In the genomic region with DNA sequence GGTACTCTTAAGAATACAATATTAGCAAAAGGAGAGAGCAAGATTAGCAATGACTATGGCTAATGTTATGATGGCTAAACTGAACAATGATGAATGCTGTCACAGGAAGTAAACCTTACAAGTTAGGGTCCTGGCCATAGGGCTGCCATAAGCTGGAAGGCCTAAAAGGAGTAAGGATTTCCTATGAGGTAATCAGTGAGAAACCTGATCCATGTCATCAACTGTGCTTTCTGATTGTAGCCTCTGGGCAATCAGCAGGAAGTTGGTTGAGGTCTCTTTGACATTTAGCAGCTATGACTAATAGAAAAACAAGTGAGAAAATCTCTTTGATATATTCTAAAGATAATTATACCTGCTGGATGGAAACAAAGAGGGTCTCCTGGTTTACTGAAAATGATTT, we compare ENCODE assay signal across 1 cellular context.
TF ChIP-seq lines count a peak whose summit lies in the region.

No MANE protein-coding gene starts in this region.

TF ChIP-seq in WTC11, 78 proteins besides CTCF, POLR2A, EP300 and RAD21 (continued from another document):
- TF ChIP-seq, protein P1, sequence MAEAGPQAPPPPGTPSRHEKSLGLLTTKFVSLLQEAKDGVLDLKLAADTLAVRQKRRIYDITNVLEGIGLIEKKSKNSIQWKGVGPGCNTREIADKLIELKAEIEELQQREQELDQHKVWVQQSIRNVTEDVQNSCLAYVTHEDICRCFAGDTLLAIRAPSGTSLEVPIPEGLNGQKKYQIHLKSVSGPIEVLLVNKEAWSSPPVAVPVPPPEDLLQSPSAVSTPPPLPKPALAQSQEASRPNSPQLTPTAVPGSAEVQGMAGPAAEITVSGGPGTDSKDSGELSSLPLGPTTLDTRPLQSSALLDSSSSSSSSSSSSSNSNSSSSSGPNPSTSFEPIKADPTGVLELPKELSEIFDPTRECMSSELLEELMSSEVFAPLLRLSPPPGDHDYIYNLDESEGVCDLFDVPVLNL (CRISPR knock-in tag; IDR thresholded peaks at IDR 0.05; ENCODE audit: borderline replicate concordance, low read depth), result no peak
- TF ChIP-seq SMAD4 (CRISPR knock-in tag; IDR thresholded peaks at IDR 0.05) (no peak), ELF4 (CRISPR knock-in tag; IDR thresholded peaks at IDR 0.05; ENCODE audit: low read depth) (no peak), FOXP1 (CRISPR knock-in tag; IDR thresholded peaks at IDR 0.05; ENCODE audit: borderline replicate concordance) (no peak), IRF2 (CRISPR knock-in tag; IDR thresholded peaks at IDR 0.05; ENCODE audit: borderline replicate concordance, low read depth) (no peak), RELA (CRISPR knock-in tag; IDR thresholded peaks at IDR 0.05; ENCODE audit: borderline replicate concordance) (no peak), TEAD4 (CRISPR knock-in tag; IDR thresholded peaks at IDR 0.05) (no peak), ZNF121 (CRISPR knock-in tag; IDR thresholded peaks at IDR 0.05) (no peak), ETV6 (CRISPR knock-in tag; IDR thresholded peaks at IDR 0.05) (no peak), MXD4 (CRISPR knock-in tag; IDR thresholded peaks at IDR 0.05; ENCODE audit: borderline replicate concordance) (no peak), CBFB (CRISPR knock-in tag; IDR thresholded peaks at IDR 0.05; ENCODE audit: low read depth) (no peak)
- TF ChIP-seq, protein P2, sequence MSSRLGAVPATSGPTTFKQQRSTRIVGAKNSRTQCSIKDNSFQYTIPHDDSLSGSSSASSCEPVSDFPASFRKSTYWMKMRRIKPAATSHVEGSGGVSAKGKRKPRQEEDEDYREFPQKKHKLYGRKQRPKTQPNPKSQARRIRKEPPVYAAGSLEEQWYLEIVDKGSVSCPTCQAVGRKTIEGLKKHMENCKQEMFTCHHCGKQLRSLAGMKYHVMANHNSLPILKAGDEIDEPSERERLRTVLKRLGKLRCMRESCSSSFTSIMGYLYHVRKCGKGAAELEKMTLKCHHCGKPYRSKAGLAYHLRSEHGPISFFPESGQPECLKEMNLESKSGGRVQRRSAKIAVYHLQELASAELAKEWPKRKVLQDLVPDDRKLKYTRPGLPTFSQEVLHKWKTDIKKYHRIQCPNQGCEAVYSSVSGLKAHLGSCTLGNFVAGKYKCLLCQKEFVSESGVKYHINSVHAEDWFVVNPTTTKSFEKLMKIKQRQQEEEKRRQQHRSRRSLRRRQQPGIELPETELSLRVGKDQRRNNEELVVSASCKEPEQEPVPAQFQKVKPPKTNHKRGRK (CRISPR knock-in tag; IDR thresholded peaks at IDR 0.05; ENCODE audit: borderline replicate concordance), result no peak
- TF ChIP-seq, protein P3, sequence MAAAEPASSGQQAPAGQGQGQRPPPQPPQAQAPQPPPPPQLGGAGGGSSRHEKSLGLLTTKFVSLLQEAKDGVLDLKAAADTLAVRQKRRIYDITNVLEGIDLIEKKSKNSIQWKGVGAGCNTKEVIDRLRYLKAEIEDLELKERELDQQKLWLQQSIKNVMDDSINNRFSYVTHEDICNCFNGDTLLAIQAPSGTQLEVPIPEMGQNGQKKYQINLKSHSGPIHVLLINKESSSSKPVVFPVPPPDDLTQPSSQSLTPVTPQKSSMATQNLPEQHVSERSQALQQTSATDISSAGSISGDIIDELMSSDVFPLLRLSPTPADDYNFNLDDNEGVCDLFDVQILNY (CRISPR knock-in tag; IDR thresholded peaks at IDR 0.05), result no peak
